ENCODE assay signal across 19 cellular contexts in genomic region chr16:23351360-23351759, GRCh38. TPM values are rescaled to one million over a fixed set of nuclear protein-coding genes. Genes with fewer than 3 reads are reported as not detected.
A peak's percentile ranks its signal among the peaks of the same experiment; 100 is the strongest.
DNase-seq lines count a peak whose midpoint lies in the region; ATAC-seq and TF ChIP-seq lines count a peak whose summit lies in the region.
"Had no signal": no experiment of that assay in that cellular context is flagged by ENCODE, and none has a peak within 500 bp of the region (broad histone marks: within the 10 kb centered on the region; RNA-seq: fewer than 3 reads in every experiment).

No MANE protein-coding gene starts in this region.

- no peaks in the 10 kb centered on the region for H3K9me3 ChIP-seq in body of pancreas
- H3K9me3 ChIP-seq in sigmoid colon = no peaks in the 10 kb centered on the region
- no peaks in the 10 kb centered on the region for H3K9me3 ChIP-seq in CD8-positive, alpha-beta memory T cell (ENCODE audit: low read length)
- no peaks in the 10 kb centered on the region for H3K9me3 ChIP-seq in PC-9 (ENCODE audit: insufficient read depth, low read depth)

- H3K9me3 Mint-ChIP-seq in CD8-positive, alpha-beta memory T cell = peaks cover 0 to 4% (median 0%) of the 10 kb centered on the region in 5 donors

- peaks cover 11 to 45% of the 10 kb centered on the region in 2 donors for H3K27me3 Mint-ChIP-seq in CD8-positive, alpha-beta memory T cell

- no peaks in the 10 kb centered on the region for H4K20me1 ChIP-seq in PC-9 (ENCODE audit: insufficient read depth)

- TF ChIP-seq CTCF in body of pancreas (IDR thresholded peaks at IDR 0.05) = no peak
- no peak for TF ChIP-seq CTCF in sigmoid colon (IDR thresholded peaks at IDR 0.05)
- no peak for TF ChIP-seq CTCF in PC-9 (conservative IDR thresholded peaks at IDR 0.05)

- no peaks in the 10 kb centered on the region for H3K79me2 ChIP-seq in PC-9 (ENCODE audit: low read depth)

- no peaks in the 10 kb centered on the region for H3K27me3 ChIP-seq in body of pancreas
- H3K27me3 ChIP-seq in sigmoid colon = no peaks in the 10 kb centered on the region
- no peaks in the 10 kb centered on the region for H3K27me3 ChIP-seq in CD8-positive, alpha-beta memory T cell (ENCODE audit: insufficient read depth, low read length, poor library complexity, severe bottlenecking)
- no peaks in the 10 kb centered on the region for H3K27me3 ChIP-seq in PC-9 (ENCODE audit: insufficient read depth, low read depth)

- no peaks in the 10 kb centered on the region for H3F3A ChIP-seq in PC-9 (ENCODE audit: insufficient read depth, low read depth)

- H3K4me3 Mint-ChIP-seq in CD8-positive, alpha-beta memory T cell = no peak overlapping the region
- H3K4me3 Mint-ChIP-seq: H9 had no signal

- ATAC-seq in body of pancreas = peak; percentile 47
- ATAC-seq: GM12878, Panc1 had no signal

- DNase-seq in DMS53 (lab: John Stamatoyannopoulos, UW) (peak; percentile 36), DMS53 treated with DMSO at 0.1 percent for 48 hours (lab: John Stamatoyannopoulos, UW; ENCODE audit: unreplicated experiment) (no peak), NCI-H1092 treated with DMSO at 0.1 percent for 48 hours (lab: John Stamatoyannopoulos, UW) (peak; percentile 35), body of pancreas (peak; percentile 61 to 84 (median 80)), sigmoid colon (peak; percentile 37), head of caudate nucleus (no peak), PC-9 (no peak)
- no peak for DNase-seq in CD8-positive, alpha-beta memory T cell
- DNase-seq: H9, NCI-H1048, NCI-H187 treated with DMSO at 0.1 percent for 48 hours, NCI-H2171 treated with DMSO at 0.1 percent for 48 hours, NCI-H524 treated with DMSO at 0.1 percent for 48 hours, Right ventricle myocardium superior had no signal

- no TSS peak for BruUV-seq in PC-9 (replicated peaks; lab: Mats Ljungman, UMichigan)

- peaks cover 22% of the 10 kb centered on the region for H3K4me1 ChIP-seq in body of pancreas
- no peaks in the 10 kb centered on the region for H3K4me1 ChIP-seq in sigmoid colon
- no peaks in the 10 kb centered on the region for H3K4me1 ChIP-seq in CD8-positive, alpha-beta memory T cell (ENCODE audit: insufficient read depth, low read length)
- no peaks in the 10 kb centered on the region for H3K4me1 ChIP-seq in PC-9 (replicated peaks; ENCODE audit: insufficient read depth)

- H3K9me2 ChIP-seq in PC-9 (ENCODE audit: insufficient read depth) = no peaks in the 10 kb centered on the region

- no peak for TF ChIP-seq POLR2A in body of pancreas (IDR thresholded peaks at IDR 0.05)
- TF ChIP-seq POLR2A in sigmoid colon (IDR thresholded peaks at IDR 0.05) = no peak

- no peak overlapping the region for H3K27ac Mint-ChIP-seq in CD8-positive, alpha-beta memory T cell

- H2AFZ ChIP-seq in PC-9 = no peak overlapping the region

- H3K27ac ChIP-seq in body of pancreas = no peak overlapping the region
- H3K27ac ChIP-seq in sigmoid colon = no peak overlapping the region
- H3K27ac ChIP-seq in CD8-positive, alpha-beta memory T cell (ENCODE audit: low read depth, low read length) = no peak overlapping the region
- no peak overlapping the region for H3K27ac ChIP-seq in PC-9
- H3K27ac ChIP-seq: 22Rv1 had no signal

- WGBS in body of pancreas, 2 donors = 44 to 46% methylated on average over 5 of the region's 5 CpGs
- 30 to 73% methylated on average over 5 of the region's 5 CpGs for WGBS in sigmoid colon, 2 donors

- H3K4me3 ChIP-seq in body of pancreas (no peak overlapping the region), sigmoid colon (no peak overlapping the region), PC-9 (no peak overlapping the region)
- H3K4me3 ChIP-seq in CD8-positive, alpha-beta memory T cell (ENCODE audit: low read length) = no peak overlapping the region
- H3K4me3 ChIP-seq: GM12878 had no signal

- no peak overlapping the region for H3K4me2 ChIP-seq in PC-9

- CTCF ChIA-PET in CD8-positive, alpha-beta memory T cell (lab: Charles Lee) = no interaction called here
- CTCF ChIA-PET in PC-9 (lab: Charles Lee) = no interaction called here

- H3K36me3 Mint-ChIP-seq in CD8-positive, alpha-beta memory T cell = no peaks in the 10 kb centered on the region

- H3K4me1 Mint-ChIP-seq in CD8-positive, alpha-beta memory T cell = no peaks in the 10 kb centered on the region

- intact Hi-C loops in body of pancreas (cut with DNase I) (no loop called here), sigmoid colon (cut with DNase I) (no loop called here), head of caudate nucleus (cut with DNase I) (no loop called here), PC-9 (cut with micrococcal nuclease; ENCODE audit: unreplicated experiment) (no loop called here)

- H3K36me3 ChIP-seq in body of pancreas (replicated peaks in 1 of 2; ENCODE audit: insufficient read depth in 1 of 2, low read depth in 2 of 2) = no peaks in the 10 kb centered on the region
- H3K36me3 ChIP-seq in sigmoid colon = no peaks in the 10 kb centered on the region
- no peaks in the 10 kb centered on the region for H3K36me3 ChIP-seq in CD8-positive, alpha-beta memory T cell (ENCODE audit: insufficient read depth, low read length)
- H3K36me3 ChIP-seq in PC-9 (ENCODE audit: low read depth) = no peaks in the 10 kb centered on the region

- POLR2A ChIA-PET in CD8-positive, alpha-beta memory T cell (lab: Charles Lee) = no interaction called here
- POLR2A ChIA-PET in PC-9 (lab: Charles Lee; ENCODE audit: unreplicated experiment) = no interaction called here

- no peak for TF ChIP-seq EP300 in sigmoid colon (IDR thresholded peaks at IDR 0.05)

RNA-seq across cellular contexts. Expression of gene SCNN1B, which starts 49.3 kb away (rescaled TPM):
- total RNA-seq in body of pancreas (1 to 10 TPM in 1 of 2 donors, not detected in 1; 4.7 TPM), sigmoid colon (1 to 10 TPM; 1.7 to 9.2 (median 5.9) TPM), PC-9 (2021) (0.57 and 0.60 TPM in 2 replicates)
- 100 to 1,000 TPM in 1 of 3 donors, 10 to 100 TPM in 2; 46.8 to 212 (median 51.3) TPM for polyA plus RNA-seq in sigmoid colon
- total RNA-seq in CD8-positive, alpha-beta memory T cell = not detected
- not detected for polyA plus RNA-seq in CD8-positive, alpha-beta memory T cell
- total RNA-seq: M059J, Right ventricle myocardium superior had no signal
- polyA plus RNA-seq: BJ had no signal

Comparison
In these comparisons a context has a peak if more than half of its experiments do, and no peak if none do; other contexts are left out.
1. DNase-seq: peak in DMS53 (single experiment), NCI-H1092 treated with DMSO at 0.1 percent for 48 hours (single experiment), body of pancreas (4 of 4) and sigmoid colon (single experiment); none in DMS53 treated with DMSO at 0.1 percent for 48 hours (single experiment), CD8-positive, alpha-beta memory T cell (0 of 5), head of caudate nucleus (0 of 42) and PC-9 (0 of 2).